Comparison of ENCODE assay signal across 1 cellular context in genomic region chr6:31158863-31159855, GRCh38.
TF ChIP-seq lines count a peak whose summit lies in the region.

No MANE protein-coding gene starts in this region.

TF ChIP-seq in IMR-90, 13 proteins besides CTCF, POLR2A, EP300 and RAD21:
- TF ChIP-seq ELK1 (IDR thresholded peaks at IDR 0.05; ENCODE audit: borderline replicate concordance, low read depth, low read length) = no peak
- no peak for TF ChIP-seq RCOR1 (IDR thresholded peaks at IDR 0.05; ENCODE audit: insufficient replicate concordance, low read length)
- no peak for TF ChIP-seq NFE2L2 (IDR thresholded peaks at IDR 0.05; ENCODE audit: low read depth, low read length)
- TF ChIP-seq MXI1 (IDR thresholded peaks at IDR 0.05; ENCODE audit: borderline replicate concordance, low read depth, low read length) = no peak
- no peak for TF ChIP-seq MAFK (IDR thresholded peaks at IDR 0.05; ENCODE audit: low read depth, low read length)
- no peak for TF ChIP-seq FOS (IDR thresholded peaks at IDR 0.05; ENCODE audit: low read depth, low read length)
- no peak for TF ChIP-seq CHD1 (IDR thresholded peaks at IDR 0.05; ENCODE audit: low read depth, low read length)
- TF ChIP-seq MAZ (IDR thresholded peaks at IDR 0.05; ENCODE audit: borderline replicate concordance, low read depth, low read length) = no peak
- no peak for TF ChIP-seq BHLHE40 (IDR thresholded peaks at IDR 0.05; ENCODE audit: low read depth, low read length)
- no peak for TF ChIP-seq CEBPB (IDR thresholded peaks at IDR 0.05; ENCODE audit: low read depth, low read length)
- TF ChIP-seq RFX5 (IDR thresholded peaks at IDR 0.05; ENCODE audit: low read depth, low read length) = no peak
- TF ChIP-seq, protein P1, sequence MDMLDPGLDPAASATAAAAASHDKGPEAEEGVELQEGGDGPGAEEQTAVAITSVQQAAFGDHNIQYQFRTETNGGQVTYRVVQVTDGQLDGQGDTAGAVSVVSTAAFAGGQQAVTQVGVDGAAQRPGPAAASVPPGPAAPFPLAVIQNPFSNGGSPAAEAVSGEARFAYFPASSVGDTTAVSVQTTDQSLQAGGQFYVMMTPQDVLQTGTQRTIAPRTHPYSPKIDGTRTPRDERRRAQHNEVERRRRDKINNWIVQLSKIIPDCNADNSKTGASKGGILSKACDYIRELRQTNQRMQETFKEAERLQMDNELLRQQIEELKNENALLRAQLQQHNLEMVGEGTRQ (IDR thresholded peaks at IDR 0.05; ENCODE audit: low read depth, low read length) = no peak
- TF ChIP-seq SMC3 (IDR thresholded peaks at IDR 0.05; ENCODE audit: low read depth, low read length) = no peak
TF ChIP-seq in IMR-90: peak in this region for 0.
